Comparison of ENCODE assay signal across 18 cellular contexts in genomic region chr7:158548726-158549125, GRCh38. TPM values are rescaled to one million over a fixed set of nuclear protein-coding genes. Genes with fewer than 3 reads are reported as not detected.
DNase-seq lines count a peak whose midpoint lies in the region; FAIRE-seq and TF ChIP-seq lines count a peak whose summit lies in the region.
"Had no signal": no experiment of that assay in that cellular context is flagged by ENCODE, and none has a peak within 500 bp of the region (broad histone marks: within the 10 kb centered on the region; RNA-seq: fewer than 3 reads in every experiment).

No MANE protein-coding gene starts in this region.

- H3K4me2 ChIP-seq in BLaER1 treated with 17β-estradiol and CSF1 and Interleukin-3, amounts not matched to agents 10 nM and 100 nM: peak overlapping the region; percentile 86 to 99 (median 97)
- H3K4me2 ChIP-seq in OCI-LY1 (ENCODE audit: low read length) (no peak overlapping the region), H1 (ENCODE audit: insufficient read depth in 1 of 2, low read depth in 2 of 2, low read length in 2 of 2) (no peak overlapping the region)

- WGBS in H1 (ENCODE audit: extremely low coverage in 1 of 2, insufficient coverage in 1 of 2, insufficient read length in 1 of 2, insufficient replicate concordance in 2 of 2, low coverage in 1 of 2, low lambda C conversion rate in 2 of 2, missing lambda C conversion rate in 1 of 2), 2 experiments: 80% methylated on average over 14 of the region's 14 CpGs; no CpG with 5 or more reads in 1 of the 2 experiments
- 59 to 85% (median 81%) methylated on average over 7 to 14 of the region's 14 CpGs for WGBS in spleen, 5 donors

- CTCF ChIA-PET in H1 (lab: Charles Lee; ENCODE audit: partially characterized antibody): interaction anchor here (1.0 to 1.3 kb wide), 5 partner anchors 9 to 99 kb away, joined by 3 to 5 read pairs (median 4); no protein-coding TSS in a partner anchor

- POLR2A ChIA-PET in H1 (lab: Charles Lee; ENCODE audit: partially characterized antibody): no interaction called here

- no peak overlapping the region for H2BK15ac ChIP-seq in H1 (ENCODE audit: low read length)

- TF ChIP-seq EP300 in H1 (IDR thresholded peaks at IDR 0.05; ENCODE audit: borderline replicate concordance in 1 of 2, low read depth in 2 of 2, low read length in 2 of 2): no peak

- no peaks in the 10 kb centered on the region for H3K9me2 ChIP-seq in OCI-LY1 (ENCODE audit: low read depth, low read length)

- H3K56ac ChIP-seq in H1 (replicated peaks; ENCODE audit: insufficient read length, low read depth, low read length): no peak overlapping the region

- no peaks in the 10 kb centered on the region for H3K79me2 ChIP-seq in OCI-LY1 (ENCODE audit: insufficient read depth, low read length)
- H3K79me2 ChIP-seq in H1 (ENCODE audit: control insufficient read depth in 1 of 2, insufficient read depth in 2 of 2, low read length in 2 of 2): no peaks in the 10 kb centered on the region

- no peak overlapping the region for H2BK20ac ChIP-seq in H1 (ENCODE audit: low read length)

- peaks cover 0 to 25% (median 0%) of the 10 kb centered on the region in 11 experiments; a peak in 6 of 22 replicates for H4K20me1 ChIP-seq in BLaER1 treated with 17β-estradiol and CSF1 and Interleukin-3, amounts not matched to agents 10 nM and 100 nM
- H4K20me1 ChIP-seq in OCI-LY1 (ENCODE audit: insufficient read depth, low read length): no peaks in the 10 kb centered on the region
- no peaks in the 10 kb centered on the region for H4K20me1 ChIP-seq in H1 (replicated peaks in 1 of 2; ENCODE audit: control insufficient read depth in 1 of 2, insufficient read depth in 2 of 2, low read length in 2 of 2)

- H3K9ac ChIP-seq in BLaER1 treated with 17β-estradiol and CSF1 and Interleukin-3, amounts not matched to agents 10 nM and 100 nM: peak overlapping the region in 8 of 11 experiments; percentile 36 to 68 (median 50); a peak in 12 of 22 replicates
- H3K9ac ChIP-seq in OCI-LY1 (ENCODE audit: low read length) (no peak overlapping the region), H1 (replicated peaks in 1 of 4; ENCODE audit: extremely low read depth in 1 of 4, low read depth in 3 of 4, low read length in 3 of 4) (no peak overlapping the region)

- peaks cover 22 to 38% (median 36%) of the 10 kb centered on the region in 10 experiments for H3K4me1 ChIP-seq in BLaER1 treated with 17β-estradiol and CSF1 and Interleukin-3, amounts not matched to agents 10 nM and 100 nM
- H3K4me1 ChIP-seq in OCI-LY1 (ENCODE audit: insufficient read depth, low read length, severe bottlenecking) (peaks cover 15% of the 10 kb centered on the region), H1 (replicated peaks in 1 of 4; ENCODE audit: control insufficient read depth in 3 of 4, insufficient read depth in 4 of 4, low read length in 3 of 4) (peaks cover 0 to 19% (median 14%) of the 10 kb centered on the region in 4 experiments; a peak in 6 of 7 replicates), spleen (peaks cover 0 to 17% (median 4%) of the 10 kb centered on the region in 6 donors)
- H3K4me1 ChIP-seq: Caco-2, Peyer's patch had no signal

- TF ChIP-seq POLR2A in H1 (IDR thresholded peaks at IDR 0.05; ENCODE audit: control extremely low read depth in 1 of 2, low read depth in 2 of 2, low read length in 2 of 2) (no peak), spleen (IDR thresholded peaks at IDR 0.05) (no peak)

- no peaks in the 10 kb centered on the region for H3K23me2 ChIP-seq in H1 (ENCODE audit: low read depth, low read length)

- H3K27me3 ChIP-seq in BLaER1 treated with 17β-estradiol and CSF1 and Interleukin-3, amounts not matched to agents 10 nM and 100 nM: peaks cover 0 to 3% (median 0%) of the 10 kb centered on the region in 11 experiments; a peak in 2 of 22 replicates
- no peaks in the 10 kb centered on the region; the same call in 1 of the 2 replicates for H3K27me3 ChIP-seq in OCI-LY1 (ENCODE audit: insufficient read depth, low read length)
- no peaks in the 10 kb centered on the region for H3K27me3 ChIP-seq in H1 (replicated peaks in 1 of 4; ENCODE audit: control insufficient read depth in 3 of 4, extremely low read depth in 1 of 4, insufficient read depth in 3 of 4, low read length in 3 of 4)
- peaks cover 0 to 18% (median 0%) of the 10 kb centered on the region in 7 donors for H3K27me3 ChIP-seq in spleen (replicated peaks in 1 of 7)
- H3K27me3 ChIP-seq: Peyer's patch had no signal

- H3K9me3 ChIP-seq in BLaER1 treated with 17β-estradiol and CSF1 and Interleukin-3, amounts not matched to agents 10 nM and 100 nM (replicated peaks in 1 of 11): no peaks in the 10 kb centered on the region
- H3K9me3 ChIP-seq in OCI-LY1 (ENCODE audit: low read length): no peaks in the 10 kb centered on the region
- no peaks in the 10 kb centered on the region for H3K9me3 ChIP-seq in H1 (ENCODE audit: insufficient read depth in 2 of 2, low read depth in 1 of 2, low read length in 1 of 2)
- H3K9me3 ChIP-seq in spleen: no peaks in the 10 kb centered on the region
- H3K9me3 ChIP-seq: Caco-2, Peyer's patch had no signal

- H3K4ac ChIP-seq in H1 (replicated peaks; ENCODE audit: insufficient read length, low read depth, low read length): no peak overlapping the region

- H3F3A ChIP-seq in OCI-LY1 (ENCODE audit: insufficient read depth, low read length): no peaks in the 10 kb centered on the region

- no peak overlapping the region for H4K5ac ChIP-seq in H1 (ENCODE audit: insufficient read length, low read depth, low read length)

- no peak for FAIRE-seq in H1 (lab: Jason Lieb, UNC)
- FAIRE-seq: GM12878 had no signal

- H3K4me3 ChIP-seq in BLaER1 treated with 17β-estradiol and CSF1 and Interleukin-3, amounts not matched to agents 10 nM and 100 nM: peak overlapping the region in 7 of 10 experiments; percentile 31 to 60 (median 44); a peak in 12 of 20 replicates
- no peak overlapping the region for H3K4me3 ChIP-seq in OCI-LY1 (ENCODE audit: low read depth, low read length, poor library complexity, severe bottlenecking)
- no peak overlapping the region for H3K4me3 ChIP-seq in H1 (ENCODE audit: extremely low read depth in 1 of 4, insufficient read depth in 2 of 4, low read depth in 3 of 4, low read length in 4 of 4)
- peak overlapping the region in 2 of 8 donors; percentile 27 to 50 for H3K4me3 ChIP-seq in spleen
- H3K4me3 ChIP-seq: GM12878, Peyer's patch had no signal

- no peak overlapping the region for H2BK12ac ChIP-seq in H1 (ENCODE audit: low read depth, low read length)

- no peak; a peak in 1 of 4 replicates for TF ChIP-seq RAD21 in H1 (IDR thresholded peaks at IDR 0.05 in 1 of 2, conservative IDR thresholded peaks at IDR 0.05 in 1 of 2; ENCODE audit: low read depth in 2 of 2, low read length in 2 of 2)

- H3K18ac ChIP-seq in H1 (ENCODE audit: extremely low read depth, low read length): no peak overlapping the region

- H2AK5ac ChIP-seq in H1 (ENCODE audit: low read depth, low read length): no peak overlapping the region

- H2BK5ac ChIP-seq in H1 (ENCODE audit: low read depth, low read length): no peak overlapping the region

- no peak overlapping the region for H3K14ac ChIP-seq in H1 (ENCODE audit: insufficient read length)

- no peak overlapping the region for H3K23ac ChIP-seq in H1 (ENCODE audit: insufficient read length)

- H2AFZ ChIP-seq in OCI-LY1 (ENCODE audit: low read length) (no peak overlapping the region), H1 (ENCODE audit: low read length) (no peak overlapping the region)

- H2BK120ac ChIP-seq in H1 (replicated peaks; ENCODE audit: low read depth, low read length): no peak overlapping the region

- DNase-seq in H1 (ENCODE audit: low read depth in 1 of 2, low spot score in 2 of 2) (no peak), spleen (peak; percentile 68), NCI-H2196 treated with DMSO at 0.1 percent for 48 hours (lab: John Stamatoyannopoulos, UW; ENCODE audit: unreplicated experiment) (no peak), NCI-H510A (lab: John Stamatoyannopoulos, UW) (no peak), NCI-H2227 treated with DMSO at 0.1 percent for 48 hours (lab: John Stamatoyannopoulos, UW) (no peak)
- DNase-seq: Caco-2; CD4-positive, alpha-beta memory T cell; DND-41; IMR-90; MV-4-11; NCI-H1694 treated with DMSO at 0.1 percent for 48 hours; NCI-H2081 treated with DMSO at 0.1 percent for 48 hours; NCI-H774; NK-92 treated with Interleukin-12 subunit alpha and Interleukin-12 subunit beta, amount 100 ng/mL, for 24 hours; Peyer's patch had no signal

- no peaks in the 10 kb centered on the region for H3K36me3 ChIP-seq in BLaER1 treated with 17β-estradiol and CSF1 and Interleukin-3, amounts not matched to agents 10 nM and 100 nM
- no peaks in the 10 kb centered on the region for H3K36me3 ChIP-seq in OCI-LY1 (ENCODE audit: insufficient read depth, low read length)
- no peaks in the 10 kb centered on the region for H3K36me3 ChIP-seq in H1 (ENCODE audit: control insufficient read depth in 2 of 4, insufficient read depth in 4 of 4, low read length in 3 of 4)
- no peaks in the 10 kb centered on the region for H3K36me3 ChIP-seq in spleen
- H3K36me3 ChIP-seq: Peyer's patch had no signal

- peak overlapping the region; percentile 45 for H4K8ac ChIP-seq in H1 (ENCODE audit: extremely low read depth, insufficient read depth, low read length)

- H3K79me1 ChIP-seq in H1 (ENCODE audit: low read depth, low read length): no peaks in the 10 kb centered on the region

- TF ChIP-seq CTCF in OCI-LY1 (IDR thresholded peaks at IDR 0.05; ENCODE audit: low read length) (peak; percentile 21; the same call in 1 of the 2 replicates), H1 (IDR thresholded peaks at IDR 0.05; ENCODE audit: control extremely low read depth in 1 of 3, insufficient read depth in 1 of 3, low read depth in 1 of 3, low read length in 3 of 3) (no peak), spleen (IDR thresholded peaks at IDR 0.05 in 8 of 11, conservative IDR thresholded peaks at IDR 0.05 in 3 of 11) (no peak)

- peak overlapping the region in 6 of 11 experiments; percentile 36 to 68 (median 48); a peak in 10 of 22 replicates for H3K27ac ChIP-seq in BLaER1 treated with 17β-estradiol and CSF1 and Interleukin-3, amounts not matched to agents 10 nM and 100 nM
- H3K27ac ChIP-seq in OCI-LY1 (ENCODE audit: low read depth, low read length, poor library complexity, severe bottlenecking): no peak overlapping the region
- no peak overlapping the region for H3K27ac ChIP-seq in H1 (ENCODE audit: low read depth, low read length)
- no peak overlapping the region for H3K27ac ChIP-seq in spleen
- H3K27ac ChIP-seq: Peyer's patch had no signal

- intact Hi-C loops in spleen (cut with DNase I; ENCODE audit: low total_unique reads): no loop called here

- no peak overlapping the region for H4K91ac ChIP-seq in H1 (replicated peaks; ENCODE audit: insufficient read length, low read length)

RNA-seq across cellular contexts. Expression of gene PTPRN2, which starts 38.9 kb away (rescaled TPM):
- total RNA-seq in H1 (2021; fragmentation: NEBNext Ultra II Directional; extraction: Animal tissue kit (Norgen Biotek cat#: 25700)): 3.6 and 4.5 TPM in 2 replicates
- 2.6 and 4.9 TPM in 2 replicates for polyA plus RNA-seq in H1 (2011; rRNA removed)
- polyA plus RNA-seq in H1 (2011; cell fraction: cytosol; rRNA removed): 3.7 TPM
- 5.5 TPM for polyA plus RNA-seq in H1 (2011; cell fraction: nucleus; rRNA removed)
- 1.3 to 2.3 TPM (median 1.8 TPM) in 4 replicates for polyA plus RNA-seq in H1 (2012, experiment 1 of 2)
- polyA plus RNA-seq in H1 (2012, experiment 2 of 2): 1.4 TPM
- 1.4 TPM for polyA plus RNA-seq in H1 (2013, experiment 1 of 2)
- polyA plus RNA-seq in H1 (2013, experiment 2 of 2): 1.5 TPM
- 3.4 and 3.5 TPM in 2 replicates for polyA minus RNA-seq in H1 (2011; rRNA and poly(A)+ RNA removed)
- 4.8 TPM for polyA minus RNA-seq in H1 (2011; cell fraction: cytosol; rRNA and poly(A)+ RNA removed)
- 7.4 TPM for polyA minus RNA-seq in H1 (2011; cell fraction: nucleus; rRNA and poly(A)+ RNA removed)
- 10 to 100 TPM in 6 of 7 donors, 1 to 10 TPM in 1; 7.9 to 22.8 (median 16.8) TPM for total RNA-seq in spleen
- 10 to 100 TPM in 1 of 3 donors, 1 to 10 TPM in 2; 7.0 to 19.4 (median 7.8) TPM for polyA plus RNA-seq in spleen
- total RNA-seq: GM12878, IMR-90 had no signal

Comparison
In these comparisons a context has a peak if more than half of its experiments do, and no peak if none do; other contexts are left out.
1. H3K27ac ChIP-seq: peak in BLaER1 treated with 17β-estradiol and CSF1 and Interleukin-3, amounts not matched to agents 10 nM and 100 nM (6 of 11); none in OCI-LY1 (single experiment), H1 (single experiment) and spleen (0 of 8).
2. H3K4me2 ChIP-seq: peak in BLaER1 treated with 17β-estradiol and CSF1 and Interleukin-3, amounts not matched to agents 10 nM and 100 nM (11 of 11); none in OCI-LY1 (single experiment) and H1 (0 of 2).
3. H3K4me3 ChIP-seq: peak in BLaER1 treated with 17β-estradiol and CSF1 and Interleukin-3, amounts not matched to agents 10 nM and 100 nM (7 of 10); none in OCI-LY1 (single experiment) and H1 (0 of 4).
4. H3K9ac ChIP-seq: peak in BLaER1 treated with 17β-estradiol and CSF1 and Interleukin-3, amounts not matched to agents 10 nM and 100 nM (8 of 11); none in OCI-LY1 (single experiment) and H1 (0 of 4).